Comparison of ENCODE assay signal across 1 cellular context in genomic region chr5:76402880-76403712, GRCh38.
TF ChIP-seq lines count a peak whose summit lies in the region.

IQGAP2 (plus strand) TSS chr5:76403285; CDS start chr5:76403546, 261 bp downstream.

TF ChIP-seq in H1, 55 proteins besides CTCF, POLR2A, EP300 and RAD21 (continued from another document):
- TF ChIP-seq NANOG (IDR thresholded peaks at IDR 0.05; ENCODE audit: insufficient read depth, low read depth, low read length, poor library complexity, severe bottlenecking): no peak
- 0 out of 2 replicates have a peak, but pooled peaks have one; percentile 27 for TF ChIP-seq ATF2 (IDR thresholded peaks at IDR 0.05; ENCODE audit: low read length)
- TF ChIP-seq BRCA1 (IDR thresholded peaks at IDR 0.05; ENCODE audit: low read depth, low read length): no peak
- no peak for TF ChIP-seq USF2 (IDR thresholded peaks at IDR 0.05; ENCODE audit: low read length)
- peak; percentile 31 for TF ChIP-seq CTBP2 (IDR thresholded peaks at IDR 0.05; ENCODE audit: borderline replicate concordance, insufficient read depth, insufficient read length, low read length)
- no peak for TF ChIP-seq SIN3A (conservative IDR thresholded peaks at IDR 0.05 in 1 of 2, IDR thresholded peaks at IDR 0.05 in 1 of 2; ENCODE audit: low read depth in 1 of 2, low read length in 2 of 2)
- TF ChIP-seq GTF2F1 (IDR thresholded peaks at IDR 0.05; ENCODE audit: borderline replicate concordance, low read depth, low read length): no peak
- peak; percentile 58 for TF ChIP-seq KDM4A (IDR thresholded peaks at IDR 0.05; ENCODE audit: low read depth, low read length, severe bottlenecking)
- no peak for TF ChIP-seq RFX5 (IDR thresholded peaks at IDR 0.05; ENCODE audit: borderline replicate concordance, low read depth, low read length)
- no peak for TF ChIP-seq SIRT6 (IDR thresholded peaks at IDR 0.05; ENCODE audit: low read length)
- no peak for TF ChIP-seq TBP (IDR thresholded peaks at IDR 0.05; ENCODE audit: low read depth, low read length)
- no peak for TF ChIP-seq CBX8 (IDR thresholded peaks at IDR 0.05; ENCODE audit: borderline replicate concordance, low read depth, low read length)
- peak; percentile 77 for TF ChIP-seq RBBP5 (IDR thresholded peaks at IDR 0.05; ENCODE audit: borderline replicate concordance, low read depth, low read length)
- peak; percentile 16 for TF ChIP-seq SAP30 (IDR thresholded peaks at IDR 0.05; ENCODE audit: insufficient read depth, insufficient replicate concordance, low read length)
- TF ChIP-seq TEAD4 (IDR thresholded peaks at IDR 0.05; ENCODE audit: low read depth, low read length): peak; percentile 30; the same call in 1 of the 2 replicates
- TF ChIP-seq SRF (IDR thresholded peaks at IDR 0.05; ENCODE audit: low read depth, low read length): no peak
- TF ChIP-seq TAF7 (optimal IDR thresholded peaks at IDR 0.05; ENCODE audit: borderline replicate concordance, low read depth, low read length): no peak
- peak; percentile 86 for TF ChIP-seq MAX (IDR thresholded peaks at IDR 0.05)
- TF ChIP-seq POU5F1 (IDR thresholded peaks at IDR 0.05; ENCODE audit: low read depth, low read length): no peak
- TF ChIP-seq TCF12 (IDR thresholded peaks at IDR 0.05; ENCODE audit: low read depth, low read length): 0 out of 2 replicates have a peak, but pooled peaks have one; percentile 18
- peak; percentile 74 for TF ChIP-seq ASH2L (IDR thresholded peaks at IDR 0.05; ENCODE audit: low read length)
- TF ChIP-seq KDM1A (IDR thresholded peaks at IDR 0.05; ENCODE audit: borderline replicate concordance, low read length): peak; percentile 82
TF ChIP-seq in H1: peak in this region for 15.
